In the genomic region with DNA sequence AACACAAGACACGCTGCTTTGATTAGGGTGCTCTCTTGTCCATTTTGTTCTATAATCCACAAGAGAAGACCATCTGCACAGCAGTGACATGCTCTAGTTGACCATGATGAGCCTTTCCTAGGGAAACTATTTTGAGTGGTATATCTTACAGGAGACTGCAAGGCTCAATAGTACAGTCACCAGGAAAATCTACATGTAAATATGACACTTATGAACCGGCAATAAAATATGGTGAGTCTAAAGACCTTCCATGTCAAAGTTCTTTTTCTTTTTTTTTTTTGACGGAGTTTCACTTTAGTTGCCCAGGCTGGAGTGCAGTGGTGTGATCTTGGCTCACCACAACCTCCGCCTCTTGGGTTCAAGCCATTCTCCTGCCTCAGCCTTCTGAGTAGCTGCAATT, we compare ENCODE assay signal across 21 cellular contexts.
DNase-seq lines count a peak whose midpoint lies in the region; ATAC-seq, FAIRE-seq and TF ChIP-seq lines count a peak whose summit lies in the region.
"Had no signal": no experiment of that assay in that cellular context is flagged by ENCODE, and none has a peak within 500 bp of the region (broad histone marks: within the 10 kb centered on the region; RNA-seq: fewer than 3 reads in every experiment).

No MANE protein-coding gene starts in this region.

- H3K9ac ChIP-seq in mammary epithelial cell (ENCODE audit: insufficient read depth, low read length), result no peak overlapping the region

- no peak for FAIRE-seq in urothelium cell line (lab: Jason Lieb, UNC)
- FAIRE-seq: A204.1, G401.6, GM12892, H54 had no signal

- H3K4me2 ChIP-seq in mammary epithelial cell (ENCODE audit: insufficient read depth, low read depth, low read length), result no peak overlapping the region

- TF ChIP-seq CTCF in left ventricle myocardium inferior (IDR thresholded peaks at IDR 0.05; ENCODE audit: borderline replicate concordance) (no peak), mucosa of descending colon (IDR thresholded peaks at IDR 0.05) (no peak), psoas muscle (IDR thresholded peaks at IDR 0.05) (no peak), mammary epithelial cell (conservative IDR thresholded peaks at IDR 0.05 in 1 of 2, IDR thresholded peaks at IDR 0.05 in 1 of 2; ENCODE audit: extremely low read depth in 1 of 2, insufficient read depth in 1 of 2, low read depth in 1 of 2, low read length in 2 of 2) (no peak)

- H3K4me3 ChIP-seq in left ventricle myocardium inferior, result no peak overlapping the region
- H3K4me3 ChIP-seq in mucosa of descending colon, result no peak overlapping the region
- no peak overlapping the region for H3K4me3 ChIP-seq in psoas muscle
- H3K4me3 ChIP-seq in mammary epithelial cell (replicated peaks in 1 of 3; ENCODE audit: insufficient read depth in 1 of 3, low read depth in 2 of 3, low read length in 3 of 3), result no peak overlapping the region
- H3K4me3 ChIP-seq: HAP-1 had no signal

- no peaks in the 10 kb centered on the region for H4K20me1 ChIP-seq in mammary epithelial cell (ENCODE audit: insufficient read depth, low read length)

- H3K9me3 ChIP-seq in left ventricle myocardium inferior (replicated peaks), result no peaks in the 10 kb centered on the region
- H3K9me3 ChIP-seq in mucosa of descending colon, result no peaks in the 10 kb centered on the region
- no peaks in the 10 kb centered on the region for H3K9me3 ChIP-seq in psoas muscle
- no peaks in the 10 kb centered on the region for H3K9me3 ChIP-seq in mammary epithelial cell (replicated peaks; ENCODE audit: insufficient read depth, low read length)
- H3K9me3 ChIP-seq: Caco-2, HAP-1 had no signal

- ATAC-seq in left ventricle myocardium superior (no peak), mucosa of descending colon (peak; percentile 80), psoas muscle (no peak)

- dilution Hi-C loops in mammary epithelial cell (cut with HindIII; ENCODE audit: low sequenced_read_pairs), result no loop called here

- in situ Hi-C loops in mammary epithelial cell (cut with MboI; ENCODE audit: low sequenced_read_pairs in 2 of 2), result no loop called here

- DNase-seq in left ventricle myocardium inferior, result no peak
- DNase-seq in left ventricle myocardium superior, result no peak
- DNase-seq in mucosa of descending colon, result no peak
- DNase-seq in psoas muscle, result no peak
- DNase-seq in urothelium cell line (ENCODE audit: low spot score), result no peak
- DNase-seq in mammary epithelial cell, result no peak
- no peak for DNase-seq in SHP77 (lab: John Stamatoyannopoulos, UW)
- no peak for DNase-seq in NCI-H748 treated with DMSO at 0.1 percent for 48 hours (lab: John Stamatoyannopoulos, UW)
- DNase-seq: C1 segment of cervical spinal cord; CD4-positive, alpha-beta memory T cell; DMS153; DND-41; GOT3; HFFc6 had no signal

- no peak overlapping the region for H2AFZ ChIP-seq in mammary epithelial cell (ENCODE audit: low read depth, low read length)

- CTCF ChIA-PET in mammary epithelial cell (lab: Charles Lee; ENCODE audit: low non-redundant PET), result no interaction called here

- H3K27me3 ChIP-seq in left ventricle myocardium inferior (ENCODE audit: low read depth) (no peaks in the 10 kb centered on the region), psoas muscle (ENCODE audit: insufficient read depth in 3 of 3, low read length in 2 of 3) (no peaks in the 10 kb centered on the region), mammary epithelial cell (ENCODE audit: insufficient read depth, low read length) (no peaks in the 10 kb centered on the region)

- H3K79me2 ChIP-seq in mammary epithelial cell (ENCODE audit: insufficient read depth, low read length), result no peaks in the 10 kb centered on the region

- intact Hi-C loops in left ventricle myocardium inferior (cut with micrococcal nuclease) (no loop called here), left ventricle myocardium superior (cut with micrococcal nuclease) (no loop called here), mucosa of descending colon (cut with DNase I, micrococcal nuclease) (no loop called here), psoas muscle (cut with DNase I) (no loop called here), mammary epithelial cell (cut with micrococcal nuclease) (no loop called here)

- 67 to 88% (median 72%) methylated on average over 4 of the region's 4 CpGs for WGBS in psoas muscle, 3 donors
- WGBS in mammary epithelial cell (ENCODE audit: low coverage, missing lambda C conversion rate), result 87% methylated on average over 4 of the region's 4 CpGs

- H3K27ac ChIP-seq in left ventricle myocardium inferior (replicated peaks), result peak overlapping the region; percentile 72
- peak overlapping the region; percentile 37 for H3K27ac ChIP-seq in psoas muscle
- H3K27ac ChIP-seq in mammary epithelial cell (ENCODE audit: insufficient read depth, low read depth, low read length), result no peak overlapping the region
- H3K27ac ChIP-seq: 22Rv1 had no signal

- H3K36me3 ChIP-seq in left ventricle myocardium inferior, result no peaks in the 10 kb centered on the region
- no peaks in the 10 kb centered on the region for H3K36me3 ChIP-seq in mucosa of descending colon (ENCODE audit: low read depth)
- no peaks in the 10 kb centered on the region for H3K36me3 ChIP-seq in psoas muscle (ENCODE audit: insufficient read depth in 1 of 2, low read depth in 1 of 2)
- no peaks in the 10 kb centered on the region for H3K36me3 ChIP-seq in mammary epithelial cell (ENCODE audit: insufficient read depth, low read length)
- H3K36me3 ChIP-seq: HAP-1 had no signal

- BruUV-seq in mammary epithelial cell (replicated peaks; lab: Mats Ljungman, UMichigan), result no TSS peak

- peaks cover 39% of the 10 kb centered on the region for H3K4me1 ChIP-seq in left ventricle myocardium inferior
- H3K4me1 ChIP-seq in mucosa of descending colon (ENCODE audit: low read depth), result peaks cover 11% of the 10 kb centered on the region
- peaks cover 43% of the 10 kb centered on the region for H3K4me1 ChIP-seq in psoas muscle
- H3K4me1 ChIP-seq in mammary epithelial cell (ENCODE audit: insufficient read depth, low read length), result no peaks in the 10 kb centered on the region
- H3K4me1 ChIP-seq: Caco-2, HAP-1 had no signal
